ENCODE assay signal across 8 cellular contexts in the genomic region with DNA sequence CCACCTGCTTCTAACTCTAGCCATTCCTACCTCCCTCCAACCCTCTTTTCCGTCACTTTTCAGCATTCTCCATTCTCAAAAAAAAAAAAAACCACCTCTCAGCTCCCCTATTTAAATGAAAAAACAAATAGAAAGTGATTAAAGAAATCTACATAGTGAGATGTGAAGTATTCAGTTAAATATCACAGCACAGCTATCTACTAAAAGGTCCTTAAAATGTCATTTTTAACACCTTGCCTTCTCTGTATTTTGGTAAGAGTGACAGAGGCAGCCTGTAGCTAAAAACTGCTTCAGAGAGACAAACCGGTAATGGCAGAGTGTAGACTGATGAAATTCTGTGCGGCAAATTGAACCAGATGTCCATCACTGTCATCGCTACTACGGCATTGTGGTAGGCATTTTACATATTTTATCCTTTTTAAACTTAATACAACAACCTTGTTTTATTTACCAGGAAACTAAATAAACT. TPM values are rescaled to one million over a fixed set of nuclear protein-coding genes. Genes with fewer than 3 reads are reported as not detected.
A peak's percentile ranks its signal among the peaks of the same experiment; 100 is the strongest.
DNase-seq lines count a peak whose midpoint lies in the region; ATAC-seq and TF ChIP-seq lines count a peak whose summit lies in the region.

No MANE protein-coding gene starts in this region.

- intact Hi-C loops in A673 (cut with micrococcal nuclease; ENCODE audit: unreplicated experiment) = loop anchor here (10.0 kb wide), 3 partner anchors 153 to 413 kb away; partner anchors contain the start of genes BCO2 and DLAT

- H3K9me3 Mint-ChIP-seq in activated naive CD8-positive, alpha-beta T cell treated with anti-CD3 and anti-CD28 coated beads for 36 hours = no peaks in the 10 kb centered on the region

- CTCF ChIA-PET in A673 (lab: Charles Lee) = interaction anchor here (0.5 to 0.6 kb wide), 3 partner anchors 19 to 119 kb away, joined by 3 to 7 read pairs (median 4); partner anchors contain the start of gene DIXDC1
- CTCF ChIA-PET in HEK293 (lab: Yijun Ruan, JAX) = interaction anchor here (0.7 to 2.8 kb wide), 6 partner anchors 8 to 152 kb away, joined by 3 to 17 read pairs (median 4); partner anchors contain the start of gene DIXDC1

- POLR2A ChIA-PET in A673 (lab: Charles Lee; ENCODE audit: low non-redundant PET) = interaction anchor here (0.6 kb wide), 1 partner anchor 245 kb away, joined by 4 read pairs; no protein-coding TSS in a partner anchor
- POLR2A ChIA-PET in HEK293 (lab: Yijun Ruan, JAX) = interaction anchor here (0.5 to 1.8 kb wide), 14 partner anchors 15 to 912 kb away, joined by 3 to 18 read pairs (median 3); no protein-coding TSS in a partner anchor

- peaks cover 18% of the 10 kb centered on the region for H3K36me3 Mint-ChIP-seq in activated naive CD8-positive, alpha-beta T cell treated with anti-CD3 and anti-CD28 coated beads for 36 hours

- H3K27ac Mint-ChIP-seq in activated naive CD8-positive, alpha-beta T cell treated with anti-CD3 and anti-CD28 coated beads for 36 hours = peak overlapping the region; percentile 77

- H3K4me3 Mint-ChIP-seq in activated naive CD8-positive, alpha-beta T cell treated with anti-CD3 and anti-CD28 coated beads for 36 hours = peak overlapping the region; percentile 92

- no TSS peak for BruUV-seq in A673 (replicated peaks; lab: Mats Ljungman, UMichigan)

- H3K4me3 ChIP-seq in A673 (ENCODE audit: low read depth, low read length, poor library complexity, severe bottlenecking) (peak overlapping the region; percentile 78), HEK293 (ENCODE audit: low read depth, low read length) (peak overlapping the region; percentile 89)

- no peaks in the 10 kb centered on the region for H3K27me3 ChIP-seq in A673 (replicated peaks; ENCODE audit: insufficient read depth, low read depth, low read length, poor library complexity)

- TF ChIP-seq CTCF in A673 (conservative IDR thresholded peaks at IDR 0.05; ENCODE audit: low read depth, low read length) (no peak), HEK293 (tag by site-specific recombination; IDR thresholded peaks at IDR 0.05) (no peak)

- H3K27ac ChIP-seq in A673 (ENCODE audit: low read depth, low read length, poor library complexity, severe bottlenecking) (peak overlapping the region; percentile 78), HEK293 (ENCODE audit: extremely low read depth, low read depth, low read length) (no peak overlapping the region), substantia nigra (ENCODE audit: low read depth, low read length, poor library complexity, severe bottlenecking) (peak overlapping the region; percentile 87)

- H3K36me3 ChIP-seq in A673 (ENCODE audit: insufficient read depth, low read length, poor library complexity, severe bottlenecking) (peaks cover 19% of the 10 kb centered on the region), HEK293 (ENCODE audit: control insufficient read depth in 2 of 2, insufficient read depth in 1 of 2, low read length in 2 of 2) (peaks cover 9 to 41% of the 10 kb centered on the region in 2 experiments; a peak in 2 of 3 replicates)

- H3K9me3 ChIP-seq in A673 (ENCODE audit: low read depth, low read length, poor library complexity, severe bottlenecking) (no peaks in the 10 kb centered on the region), HEK293 (ENCODE audit: control insufficient read depth, insufficient read depth, low read depth, low read length) (no peaks in the 10 kb centered on the region)

- peaks cover 14% of the 10 kb centered on the region for H3K4me1 Mint-ChIP-seq in activated naive CD8-positive, alpha-beta T cell treated with anti-CD3 and anti-CD28 coated beads for 36 hours

- DNase-seq in A673 (ENCODE audit: low spot score) (no peak), inferior parietal cortex (ENCODE audit: extremely low spot score) (peak; percentile 48), substantia nigra (lab: John Stamatoyannopoulos, UW) (no peak), putamen (ENCODE audit: low spot score) (no peak)
- DNase-seq in activated naive CD8-positive, alpha-beta T cell treated with anti-CD3 and anti-CD28 coated beads for 36 hours = no peak

- ATAC-seq in GM19395 (IDR thresholded peaks at IDR 0.05; ENCODE audit: unreplicated experiment) = no peak
- no peak for ATAC-seq in HG02938 (IDR thresholded peaks at IDR 0.05; ENCODE audit: unreplicated experiment)

- H3K27me3 Mint-ChIP-seq in activated naive CD8-positive, alpha-beta T cell treated with anti-CD3 and anti-CD28 coated beads for 36 hours = no peaks in the 10 kb centered on the region

- H3K4me1 ChIP-seq in A673 (ENCODE audit: insufficient read depth, low read length, poor library complexity, severe bottlenecking) (peaks cover 7% of the 10 kb centered on the region), HEK293 (ENCODE audit: control insufficient read depth, insufficient read depth, low read length) (no peaks in the 10 kb centered on the region)

TF ChIP-seq in HEK293, 187 proteins besides CTCF, POLR2A, EP300 and RAD21:
- TF ChIP-seq, protein P1, sequence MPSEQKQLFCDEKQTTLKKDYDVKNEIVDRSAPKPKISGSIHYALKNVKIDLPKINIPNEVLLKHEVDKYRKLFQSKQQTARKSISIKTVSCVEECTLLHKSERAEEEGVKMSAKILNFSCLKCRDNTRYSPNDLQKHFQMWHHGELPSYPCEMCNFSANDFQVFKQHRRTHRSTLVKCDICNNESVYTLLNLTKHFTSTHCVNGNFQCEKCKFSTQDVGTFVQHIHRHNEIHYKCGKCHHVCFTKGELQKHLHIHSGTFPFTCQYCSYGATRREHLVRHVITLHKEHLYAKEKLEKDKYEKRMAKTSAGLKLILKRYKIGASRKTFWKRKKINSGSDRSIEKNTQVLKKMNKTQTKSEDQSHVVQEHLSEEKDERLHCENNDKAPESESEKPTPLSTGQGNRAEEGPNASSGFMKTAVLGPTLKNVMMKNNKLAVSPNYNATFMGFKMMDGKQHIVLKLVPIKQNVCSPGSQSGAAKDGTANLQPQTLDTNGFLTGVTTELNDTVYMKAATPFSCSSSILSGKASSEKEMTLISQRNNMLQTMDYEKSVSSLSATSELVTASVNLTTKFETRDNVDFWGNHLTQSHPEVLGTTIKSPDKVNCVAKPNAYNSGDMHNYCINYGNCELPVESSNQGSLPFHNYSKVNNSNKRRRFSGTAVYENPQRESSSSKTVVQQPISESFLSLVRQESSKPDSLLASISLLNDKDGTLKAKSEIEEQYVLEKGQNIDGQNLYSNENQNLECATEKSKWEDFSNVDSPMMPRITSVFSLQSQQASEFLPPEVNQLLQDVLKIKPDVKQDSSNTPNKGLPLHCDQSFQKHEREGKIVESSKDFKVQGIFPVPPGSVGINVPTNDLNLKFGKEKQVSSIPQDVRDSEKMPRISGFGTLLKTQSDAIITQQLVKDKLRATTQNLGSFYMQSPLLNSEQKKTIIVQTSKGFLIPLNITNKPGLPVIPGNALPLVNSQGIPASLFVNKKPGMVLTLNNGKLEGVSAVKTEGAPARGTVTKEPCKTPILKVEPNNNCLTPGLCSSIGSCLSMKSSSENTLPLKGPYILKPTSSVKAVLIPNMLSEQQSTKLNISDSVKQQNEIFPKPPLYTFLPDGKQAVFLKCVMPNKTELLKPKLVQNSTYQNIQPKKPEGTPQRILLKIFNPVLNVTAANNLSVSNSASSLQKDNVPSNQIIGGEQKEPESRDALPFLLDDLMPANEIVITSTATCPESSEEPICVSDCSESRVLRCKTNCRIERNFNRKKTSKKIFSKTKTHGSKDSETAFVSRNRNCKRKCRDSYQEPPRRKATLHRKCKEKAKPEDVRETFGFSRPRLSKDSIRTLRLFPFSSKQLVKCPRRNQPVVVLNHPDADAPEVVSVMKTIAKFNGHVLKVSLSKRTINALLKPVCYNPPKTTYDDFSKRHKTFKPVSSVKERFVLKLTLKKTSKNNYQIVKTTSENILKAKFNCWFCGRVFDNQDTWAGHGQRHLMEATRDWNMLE (tag by site-specific recombination; conservative IDR thresholded peaks at IDR 0.05; ENCODE audit: low read depth) = no peak
- TF ChIP-seq ZBTB6 (tag by site-specific recombination; IDR thresholded peaks at IDR 0.05) = no peak
- no peak for TF ChIP-seq ZBTB8A (tag by site-specific recombination; IDR thresholded peaks at IDR 0.05)
- 0 out of 2 replicates have a peak, but pooled peaks have one; percentile 8 for TF ChIP-seq ZNF610 (tag by site-specific recombination; IDR thresholded peaks at IDR 0.05; ENCODE audit: borderline replicate concordance)
- peak; percentile 10; the same call in 1 of the 2 replicates for TF ChIP-seq ZNF335 (tag by site-specific recombination; conservative IDR thresholded peaks at IDR 0.05)
- no peak for TF ChIP-seq ZNF350 (tag by site-specific recombination; IDR thresholded peaks at IDR 0.05)
- peak; percentile 64 for TF ChIP-seq ZNF341 (tag by site-specific recombination; IDR thresholded peaks at IDR 0.05; ENCODE audit: low read depth)
- TF ChIP-seq SP7 (tag by site-specific recombination; IDR thresholded peaks at IDR 0.05) = 0 out of 2 replicates have a peak, but pooled peaks have one; percentile 6

RNA-seq across cellular contexts. Expression of gene ALG9, which starts 0.3 kb away (rescaled TPM):
- total RNA-seq in A673 (2021) = 56.8 and 61.0 TPM in 2 replicates
- 10 to 100 TPM; 36.4 to 36.8 TPM for total RNA-seq in activated naive CD8-positive, alpha-beta T cell treated with anti-CD3 and anti-CD28 coated beads for 36 hours

RNA-seq across cellular contexts. Expression of gene FDXACB1, which starts 7.2 kb away (rescaled TPM):
- 5.4 TPM in 2 replicates for total RNA-seq in A673 (2021)
- 1 to 10 TPM; 8.8 to 9.9 TPM for total RNA-seq in activated naive CD8-positive, alpha-beta T cell treated with anti-CD3 and anti-CD28 coated beads for 36 hours

RNA-seq across cellular contexts. Expression of gene CFAP68, which starts 7.6 kb away (rescaled TPM):
- total RNA-seq in A673 (2021) = 16.5 and 16.9 TPM in 2 replicates
- total RNA-seq in activated naive CD8-positive, alpha-beta T cell treated with anti-CD3 and anti-CD28 coated beads for 36 hours = 10 to 100 TPM; 45.8 to 47.0 TPM

RNA-seq across cellular contexts. Expression of gene CRYAB, which starts 39.8 kb away (rescaled TPM):
- total RNA-seq in A673 (2021) = 0.87 and 1.6 TPM in 2 replicates
- not detected for total RNA-seq in activated naive CD8-positive, alpha-beta T cell treated with anti-CD3 and anti-CD28 coated beads for 36 hours

RNA-seq across cellular contexts. Expression of gene HSPB2, which starts 40.8 kb away (rescaled TPM):
- not detected in 2 replicates for total RNA-seq in A673 (2021)
- total RNA-seq in activated naive CD8-positive, alpha-beta T cell treated with anti-CD3 and anti-CD28 coated beads for 36 hours = not detected
